ENCODE assay signal across 8 cellular contexts in the genomic region with DNA sequence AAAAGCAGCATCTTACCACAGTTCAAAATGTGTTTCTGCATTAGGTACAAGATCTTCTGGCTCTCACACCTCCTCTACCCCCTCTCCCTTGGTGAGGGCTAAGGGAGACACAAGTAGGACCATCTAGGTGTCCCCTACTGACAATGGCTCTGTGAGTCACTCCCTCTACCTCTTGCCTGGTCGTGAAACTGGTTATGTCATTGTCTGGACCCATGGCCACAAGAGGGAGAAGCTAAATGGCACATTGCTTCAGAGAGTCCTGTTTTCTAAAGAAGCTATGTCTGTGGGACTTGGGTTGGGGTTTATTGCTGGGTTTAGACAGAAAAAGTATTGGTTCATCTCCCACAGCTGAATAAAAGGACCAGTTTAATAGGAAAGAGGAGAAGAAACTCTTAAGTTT. TPM values are rescaled to one million over a fixed set of nuclear protein-coding genes. Genes with fewer than 3 reads are reported as not detected.
DNase-seq lines count a peak whose midpoint lies in the region; ATAC-seq and TF ChIP-seq lines count a peak whose summit lies in the region.

No MANE protein-coding gene starts in this region.

- H3K4me3 ChIP-seq in brain microvascular endothelial cell (ENCODE audit: low read depth, low read length) (no peak overlapping the region), retinal pigment epithelial cell (ENCODE audit: low read length) (no peak overlapping the region), testis (no peak overlapping the region)

- H3K9me3 ChIP-seq in testis: no peaks in the 10 kb centered on the region

- H3K36me3 ChIP-seq in brain microvascular endothelial cell (replicated peaks) (no peaks in the 10 kb centered on the region), testis (ENCODE audit: low read depth, missing control alignments) (no peaks in the 10 kb centered on the region)

- 46 to 60% methylated on average over 1 of the region's 1 CpG for WGBS in testis, 2 donors

- H3K27me3 ChIP-seq in brain microvascular endothelial cell (replicated peaks) (peaks cover 32% of the 10 kb centered on the region), testis (no peaks in the 10 kb centered on the region)

- intact Hi-C loops in testis (cut with DNase I; ENCODE audit: low total_unique reads): loop anchor here (10.0 kb wide), 1 partner anchor 635 kb away; no protein-coding TSS in a partner anchor

- in situ Hi-C loops in brain microvascular endothelial cell (cut with HindIII; ENCODE audit: low pct_ligation_motif_present, low sequenced_read_pairs): no loop called here

- no peak overlapping the region for H3K27ac ChIP-seq in brain microvascular endothelial cell
- no peak overlapping the region for H3K27ac ChIP-seq in testis

- H3K4me1 ChIP-seq in testis: peaks cover 15% of the 10 kb centered on the region

- no peak for ATAC-seq in HG02623 (IDR thresholded peaks at IDR 0.05; ENCODE audit: unreplicated experiment)
- no peak for ATAC-seq in GM21367 (IDR thresholded peaks at IDR 0.05; ENCODE audit: unreplicated experiment)

- DNase-seq in NCI-H82 (lab: John Stamatoyannopoulos, UW) (peak; percentile 42), NCI-H82 treated with DMSO at 0.1 percent for 48 hours (lab: John Stamatoyannopoulos, UW; ENCODE audit: unreplicated experiment) (no peak), M059J (ENCODE audit: low read depth) (peak; percentile 59), brain microvascular endothelial cell (no peak), retinal pigment epithelial cell (ENCODE audit: low read depth) (no peak), testis (no peak)

- TF ChIP-seq POLR2A in testis (IDR thresholded peaks at IDR 0.05): no peak

- TF ChIP-seq CTCF in brain microvascular endothelial cell (IDR thresholded peaks at IDR 0.05; ENCODE audit: low read depth, low read length, missing control alignments) (peak; percentile 29), retinal pigment epithelial cell (conservative IDR thresholded peaks at IDR 0.05; ENCODE audit: low read depth, low read length) (peak; percentile 25), testis (IDR thresholded peaks at IDR 0.05) (no peak)

RNA-seq across cellular contexts. Expression of gene PLXNA4, which starts 4.0 kb away (rescaled TPM):
- total RNA-seq in M059J (2014; rRNA removed; shearing (Covaris generic)): 6.0 and 6.2 TPM in 2 replicates
- total RNA-seq in testis: 1 to 10 TPM; 3.8 to 5.5 TPM
- polyA plus RNA-seq in testis (ENCODE audit: insufficient read depth, low read depth, low replicate concordance): 3.4 TPM

Comparison
In these comparisons a context has a peak if more than half of its experiments do, and no peak if none do; other contexts are left out.
1. DNase-seq: peak in NCI-H82 (single experiment) and M059J (single experiment); none in NCI-H82 treated with DMSO at 0.1 percent for 48 hours (single experiment), brain microvascular endothelial cell (single experiment), retinal pigment epithelial cell (single experiment) and testis (single experiment).
2. CTCF ChIP-seq: peak in brain microvascular endothelial cell (single experiment) and retinal pigment epithelial cell (single experiment); none in testis (0 of 3).